9 cellular contexts compared by ENCODE assay signal in the genomic region with DNA sequence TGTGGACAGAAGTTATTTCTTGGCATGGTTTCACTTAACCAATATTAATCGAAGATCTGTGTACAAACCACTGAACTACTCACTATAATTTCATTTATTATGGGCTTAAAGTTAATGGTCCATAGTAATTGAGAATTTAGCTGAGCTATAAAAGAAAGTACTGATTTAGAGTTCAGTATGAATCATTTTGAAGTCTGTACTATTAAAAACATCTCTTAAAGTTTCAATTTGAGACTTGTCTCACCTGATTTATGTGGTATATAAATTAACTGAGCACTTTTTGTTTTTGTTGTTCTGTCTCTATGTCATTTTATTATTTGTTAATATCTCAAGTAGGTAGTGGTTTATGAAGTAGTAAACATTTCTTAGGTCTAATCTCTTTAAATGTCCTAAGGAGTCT. TPM values are rescaled to one million over a fixed set of nuclear protein-coding genes. Genes with fewer than 3 reads are reported as not detected.
"Had no signal": no experiment of that assay in that cellular context is flagged by ENCODE, and none has a peak within 500 bp of the region (broad histone marks: within the 10 kb centered on the region; RNA-seq: fewer than 3 reads in every experiment).

No MANE protein-coding gene starts in this region.

- H3K27ac Mint-ChIP-seq: GM23338, H9, IgD-negative memory B cell had no signal

- H3K4me1 Mint-ChIP-seq: GM23338, H9 had no signal

- FAIRE-seq: H1, H54, HepG2 had no signal

- H3K4me3 Mint-ChIP-seq: GM23338, H9, IgD-negative memory B cell had no signal

- ATAC-seq: GM23338, HepG2 had no signal

- H3K27me3 Mint-ChIP-seq: IgD-negative memory B cell had no signal

- DNase-seq: H9, HCEC 1CT, KBM-7 had no signal

RNA-seq across cellular contexts. Expression of gene FAM162B, which starts 59.6 kb away (rescaled TPM):
- total RNA-seq: HepG2, HT1080 had no signal
